In genomic region chr1:153962088-153963029, GRCh38 we compare ENCODE assay signal across 6 cellular contexts. TPM values are rescaled to one million over a fixed set of nuclear protein-coding genes. Genes with fewer than 3 reads are reported as not detected.
DNase-seq lines count a peak whose midpoint lies in the region; ATAC-seq and TF ChIP-seq lines count a peak whose summit lies in the region.

No MANE protein-coding gene starts in this region.

- peak; percentile 77 for DNase-seq in sigmoid colon
- DNase-seq in hippocampal formation (lab: John Stamatoyannopoulos, UW): no peak

- no peaks in the 10 kb centered on the region for H3K27me3 ChIP-seq in ACC112 (ENCODE audit: insufficient read depth, low read length)
- no peaks in the 10 kb centered on the region for H3K27me3 ChIP-seq in endocrine pancreas (ENCODE audit: control insufficient read depth, insufficient read depth, low read length)
- no peaks in the 10 kb centered on the region for H3K27me3 ChIP-seq in sigmoid colon

- peaks cover 36% of the 10 kb centered on the region for H3K79me2 ChIP-seq in ACC112 (ENCODE audit: control insufficient read depth, insufficient read depth, low read length, unreplicated experiment)

- H3K9me3 ChIP-seq in KOPT-K1 (ENCODE audit: insufficient read depth, low read length, poor library complexity, severe bottlenecking) (no peaks in the 10 kb centered on the region), endocrine pancreas (ENCODE audit: control insufficient read depth, low read length) (no peaks in the 10 kb centered on the region), sigmoid colon (no peaks in the 10 kb centered on the region)

- peak overlapping the region; percentile 48 for H2AFZ ChIP-seq in ACC112 (ENCODE audit: low read length, unreplicated experiment)

- TF ChIP-seq CTCF in sigmoid colon (IDR thresholded peaks at IDR 0.05): no peak

- intact Hi-C loops in sigmoid colon (cut with DNase I): no loop called here

- H3K36me3 ChIP-seq in ACC112 (ENCODE audit: insufficient read depth, low read length) (no peaks in the 10 kb centered on the region), KOPT-K1 (ENCODE audit: insufficient read depth, low read length) (peaks cover 17% of the 10 kb centered on the region; the same call in 1 of the 2 replicates), endocrine pancreas (ENCODE audit: control insufficient read depth, insufficient read depth, low read length) (no peaks in the 10 kb centered on the region), sigmoid colon (peaks cover 0 to 21% (median 6%) of the 10 kb centered on the region in 4 donors)

- H3K9ac ChIP-seq in endocrine pancreas (ENCODE audit: control insufficient read depth, insufficient read depth, low read length): no peak overlapping the region

- TF ChIP-seq EP300 in sigmoid colon (IDR thresholded peaks at IDR 0.05): no peak

- 50 to 56% methylated on average over 16 of the region's 16 CpGs for WGBS in sigmoid colon, 2 donors

- peak overlapping the region; percentile 86 for H3K27ac ChIP-seq in ACC112 (ENCODE audit: low read depth, low read length)
- H3K27ac ChIP-seq in KOPT-K1 (ENCODE audit: low read depth, low read length, poor library complexity, severe bottlenecking): peak overlapping the region; percentile 79
- H3K27ac ChIP-seq in sigmoid colon: peak overlapping the region; percentile 95 to 98 (median 96)

- no peak for ATAC-seq in GM18868 (IDR thresholded peaks at IDR 0.05; ENCODE audit: unreplicated experiment)

- H3K4me1 ChIP-seq in ACC112 (ENCODE audit: control insufficient read depth, insufficient read depth, low read length, unreplicated experiment): peaks cover 21% of the 10 kb centered on the region
- H3K4me1 ChIP-seq in endocrine pancreas (ENCODE audit: control insufficient read depth, insufficient read depth, low read length): no peaks in the 10 kb centered on the region
- peaks cover 0 to 64% (median 51%) of the 10 kb centered on the region in 4 donors for H3K4me1 ChIP-seq in sigmoid colon

- H3K4me3 ChIP-seq in ACC112 (ENCODE audit: low read depth, low read length) (peak overlapping the region; percentile 89), endocrine pancreas (ENCODE audit: control insufficient read depth, insufficient read depth, low read length) (peak overlapping the region; percentile 68), sigmoid colon (peak overlapping the region; percentile 62 to 84 (median 80))

- TF ChIP-seq POLR2A in sigmoid colon (IDR thresholded peaks at IDR 0.05): no peak

RNA-seq across cellular contexts. Expression of gene SLC39A1, which starts 1.0 kb away (rescaled TPM):
- total RNA-seq in sigmoid colon: 10 to 100 TPM; 50.7 to 80.3 (median 76.1) TPM
- polyA plus RNA-seq in sigmoid colon: 10 to 100 TPM; 25.7 to 97.5 (median 28.8) TPM

RNA-seq across cellular contexts. Expression of gene CRTC2, which starts 3.9 kb away (rescaled TPM):
- total RNA-seq in sigmoid colon: 10 to 100 TPM; 13.7 to 23.3 (median 15.0) TPM
- 10 to 100 TPM; 17.8 to 32.9 (median 18.6) TPM for polyA plus RNA-seq in sigmoid colon

RNA-seq across cellular contexts. Expression of gene CREB3L4, which starts 5.3 kb away (rescaled TPM):
- total RNA-seq in sigmoid colon: 10 to 100 TPM in 2 of 4 donors, 1 to 10 TPM in 2; 7.9 to 13.8 (median 10.2) TPM
- polyA plus RNA-seq in sigmoid colon: 10 to 100 TPM in 2 of 3 donors, 1 to 10 TPM in 1; 7.9 to 18.0 (median 16.8) TPM

RNA-seq across cellular contexts. Expression of gene JTB, which starts 15.1 kb away (rescaled TPM):
- 100 to 1,000 TPM; 171 to 293 (median 219) TPM for total RNA-seq in sigmoid colon
- polyA plus RNA-seq in sigmoid colon: 100 to 1,000 TPM; 220 to 324 (median 286) TPM

RNA-seq across cellular contexts. Expression of gene DENND4B, which starts 15.8 kb away (rescaled TPM):
- total RNA-seq in sigmoid colon: 10 to 100 TPM; 17.9 to 34.9 (median 23.1) TPM
- polyA plus RNA-seq in sigmoid colon: 10 to 100 TPM in 1 of 3 donors, 1 to 10 TPM in 2; 4.9 to 41.6 (median 9.0) TPM
